Comparison of ENCODE assay signal across 1 cellular context in genomic region chr4:169251291-169252235, GRCh38.
TF ChIP-seq lines count a peak whose summit lies in the region.

No MANE protein-coding gene starts in this region.

TF ChIP-seq in HepG2, 621 proteins besides CTCF, POLR2A, EP300 and RAD21 (continued from another document):
- TF ChIP-seq, protein P1, sequence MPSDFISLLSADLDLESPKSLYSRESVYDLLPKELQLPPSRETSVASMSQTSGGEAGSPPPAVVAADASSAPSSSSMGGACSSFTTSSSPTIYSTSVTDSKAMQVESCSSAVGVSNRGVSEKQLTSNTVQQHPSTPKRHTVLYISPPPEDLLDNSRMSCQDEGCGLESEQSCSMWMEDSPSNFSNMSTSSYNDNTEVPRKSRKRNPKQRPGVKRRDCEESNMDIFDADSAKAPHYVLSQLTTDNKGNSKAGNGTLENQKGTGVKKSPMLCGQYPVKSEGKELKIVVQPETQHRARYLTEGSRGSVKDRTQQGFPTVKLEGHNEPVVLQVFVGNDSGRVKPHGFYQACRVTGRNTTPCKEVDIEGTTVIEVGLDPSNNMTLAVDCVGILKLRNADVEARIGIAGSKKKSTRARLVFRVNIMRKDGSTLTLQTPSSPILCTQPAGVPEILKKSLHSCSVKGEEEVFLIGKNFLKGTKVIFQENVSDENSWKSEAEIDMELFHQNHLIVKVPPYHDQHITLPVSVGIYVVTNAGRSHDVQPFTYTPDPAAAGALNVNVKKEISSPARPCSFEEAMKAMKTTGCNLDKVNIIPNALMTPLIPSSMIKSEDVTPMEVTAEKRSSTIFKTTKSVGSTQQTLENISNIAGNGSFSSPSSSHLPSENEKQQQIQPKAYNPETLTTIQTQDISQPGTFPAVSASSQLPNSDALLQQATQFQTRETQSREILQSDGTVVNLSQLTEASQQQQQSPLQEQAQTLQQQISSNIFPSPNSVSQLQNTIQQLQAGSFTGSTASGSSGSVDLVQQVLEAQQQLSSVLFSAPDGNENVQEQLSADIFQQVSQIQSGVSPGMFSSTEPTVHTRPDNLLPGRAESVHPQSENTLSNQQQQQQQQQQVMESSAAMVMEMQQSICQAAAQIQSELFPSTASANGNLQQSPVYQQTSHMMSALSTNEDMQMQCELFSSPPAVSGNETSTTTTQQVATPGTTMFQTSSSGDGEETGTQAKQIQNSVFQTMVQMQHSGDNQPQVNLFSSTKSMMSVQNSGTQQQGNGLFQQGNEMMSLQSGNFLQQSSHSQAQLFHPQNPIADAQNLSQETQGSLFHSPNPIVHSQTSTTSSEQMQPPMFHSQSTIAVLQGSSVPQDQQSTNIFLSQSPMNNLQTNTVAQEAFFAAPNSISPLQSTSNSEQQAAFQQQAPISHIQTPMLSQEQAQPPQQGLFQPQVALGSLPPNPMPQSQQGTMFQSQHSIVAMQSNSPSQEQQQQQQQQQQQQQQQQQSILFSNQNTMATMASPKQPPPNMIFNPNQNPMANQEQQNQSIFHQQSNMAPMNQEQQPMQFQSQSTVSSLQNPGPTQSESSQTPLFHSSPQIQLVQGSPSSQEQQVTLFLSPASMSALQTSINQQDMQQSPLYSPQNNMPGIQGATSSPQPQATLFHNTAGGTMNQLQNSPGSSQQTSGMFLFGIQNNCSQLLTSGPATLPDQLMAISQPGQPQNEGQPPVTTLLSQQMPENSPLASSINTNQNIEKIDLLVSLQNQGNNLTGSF (CRISPR knock-in tag; IDR thresholded peaks at IDR 0.05) = no peak
- TF ChIP-seq, protein P2, sequence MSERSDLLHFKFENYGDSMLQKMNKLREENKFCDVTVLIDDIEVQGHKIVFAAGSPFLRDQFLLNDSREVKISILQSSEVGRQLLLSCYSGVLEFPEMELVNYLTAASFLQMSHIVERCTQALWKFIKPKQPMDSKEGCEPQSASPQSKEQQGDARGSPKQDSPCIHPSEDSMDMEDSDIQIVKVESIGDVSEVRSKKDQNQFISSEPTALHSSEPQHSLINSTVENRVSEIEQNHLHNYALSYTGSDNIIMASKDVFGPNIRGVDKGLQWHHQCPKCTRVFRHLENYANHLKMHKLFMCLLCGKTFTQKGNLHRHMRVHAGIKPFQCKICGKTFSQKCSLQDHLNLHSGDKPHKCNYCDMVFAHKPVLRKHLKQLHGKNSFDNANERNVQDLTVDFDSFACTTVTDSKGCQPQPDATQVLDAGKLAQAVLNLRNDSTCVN (CRISPR knock-in tag; IDR thresholded peaks at IDR 0.05; ENCODE audit: borderline replicate concordance) = no peak
- peak; percentile 80 for TF ChIP-seq FOSL2 (CRISPR knock-in tag; IDR thresholded peaks at IDR 0.05)
- no peak for TF ChIP-seq HNRNPUL1 (IDR thresholded peaks at IDR 0.05; ENCODE audit: low read depth, low read length)
- no peak for TF ChIP-seq ARNTL (CRISPR knock-in tag; IDR thresholded peaks at IDR 0.05)
- TF ChIP-seq TEAD3 (CRISPR knock-in tag; optimal IDR thresholded peaks at IDR 0.05; ENCODE audit: borderline replicate concordance) = peak; percentile 76
- no peak for TF ChIP-seq U2AF2 (IDR thresholded peaks at IDR 0.05; ENCODE audit: low read depth, low read length)
- TF ChIP-seq MEF2D (CRISPR knock-in tag; IDR thresholded peaks at IDR 0.05) = no peak
- TF ChIP-seq CEBPG (CRISPR knock-in tag; IDR thresholded peaks at IDR 0.05) = 0 out of 2 replicates have a peak, but pooled peaks have one; percentile 11
- TF ChIP-seq HMG20A (CRISPR knock-in tag; IDR thresholded peaks at IDR 0.05; ENCODE audit: borderline replicate concordance) = 0 out of 2 replicates have a peak, but pooled peaks have one; percentile 31
- peak; percentile 42; the same call in 1 of the 2 replicates for TF ChIP-seq ARID5B (CRISPR knock-in tag; IDR thresholded peaks at IDR 0.05)
- no peak for TF ChIP-seq ZNF83 (CRISPR knock-in tag; IDR thresholded peaks at IDR 0.05; ENCODE audit: borderline replicate concordance)
- TF ChIP-seq ZBTB44 (CRISPR knock-in tag; IDR thresholded peaks at IDR 0.05) = no peak
- no peak for TF ChIP-seq ZNF180 (CRISPR knock-in tag; IDR thresholded peaks at IDR 0.05; ENCODE audit: borderline replicate concordance, low read depth)
- no peak for TF ChIP-seq ZMYM4 (CRISPR knock-in tag; IDR thresholded peaks at IDR 0.05)
- TF ChIP-seq ZNF10 (CRISPR knock-in tag; IDR thresholded peaks at IDR 0.05; ENCODE audit: borderline replicate concordance, low read depth) = no peak
- TF ChIP-seq ISL2 (CRISPR knock-in tag; IDR thresholded peaks at IDR 0.05) = no peak
- TF ChIP-seq, protein P3, sequence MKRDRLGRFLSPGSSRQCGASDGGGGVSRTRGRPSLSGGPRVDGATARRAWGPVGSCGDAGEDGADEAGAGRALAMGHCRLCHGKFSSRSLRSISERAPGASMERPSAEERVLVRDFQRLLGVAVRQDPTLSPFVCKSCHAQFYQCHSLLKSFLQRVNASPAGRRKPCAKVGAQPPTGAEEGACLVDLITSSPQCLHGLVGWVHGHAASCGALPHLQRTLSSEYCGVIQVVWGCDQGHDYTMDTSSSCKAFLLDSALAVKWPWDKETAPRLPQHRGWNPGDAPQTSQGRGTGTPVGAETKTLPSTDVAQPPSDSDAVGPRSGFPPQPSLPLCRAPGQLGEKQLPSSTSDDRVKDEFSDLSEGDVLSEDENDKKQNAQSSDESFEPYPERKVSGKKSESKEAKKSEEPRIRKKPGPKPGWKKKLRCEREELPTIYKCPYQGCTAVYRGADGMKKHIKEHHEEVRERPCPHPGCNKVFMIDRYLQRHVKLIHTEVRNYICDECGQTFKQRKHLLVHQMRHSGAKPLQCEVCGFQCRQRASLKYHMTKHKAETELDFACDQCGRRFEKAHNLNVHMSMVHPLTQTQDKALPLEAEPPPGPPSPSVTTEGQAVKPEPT (CRISPR knock-in tag; IDR thresholded peaks at IDR 0.05; ENCODE audit: low read depth) = no peak
- TF ChIP-seq, protein P4, sequence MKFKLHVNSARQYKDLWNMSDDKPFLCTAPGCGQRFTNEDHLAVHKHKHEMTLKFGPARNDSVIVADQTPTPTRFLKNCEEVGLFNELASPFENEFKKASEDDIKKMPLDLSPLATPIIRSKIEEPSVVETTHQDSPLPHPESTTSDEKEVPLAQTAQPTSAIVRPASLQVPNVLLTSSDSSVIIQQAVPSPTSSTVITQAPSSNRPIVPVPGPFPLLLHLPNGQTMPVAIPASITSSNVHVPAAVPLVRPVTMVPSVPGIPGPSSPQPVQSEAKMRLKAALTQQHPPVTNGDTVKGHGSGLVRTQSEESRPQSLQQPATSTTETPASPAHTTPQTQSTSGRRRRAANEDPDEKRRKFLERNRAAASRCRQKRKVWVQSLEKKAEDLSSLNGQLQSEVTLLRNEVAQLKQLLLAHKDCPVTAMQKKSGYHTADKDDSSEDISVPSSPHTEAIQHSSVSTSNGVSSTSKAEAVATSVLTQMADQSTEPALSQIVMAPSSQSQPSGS (CRISPR knock-in tag; IDR thresholded peaks at IDR 0.05) = peak; percentile 90
- no peak for TF ChIP-seq ZFP41 (CRISPR knock-in tag; IDR thresholded peaks at IDR 0.05; ENCODE audit: borderline replicate concordance)
- TF ChIP-seq PHF21A (CRISPR knock-in tag; IDR thresholded peaks at IDR 0.05) = no peak
- TF ChIP-seq NFE2L2 (IDR thresholded peaks at IDR 0.05; ENCODE audit: low read length) = no peak
- TF ChIP-seq CREM (IDR thresholded peaks at IDR 0.05) = no peak
- TF ChIP-seq CREM (CRISPR knock-in tag; IDR thresholded peaks at IDR 0.05) = no peak
- no peak for TF ChIP-seq ZNF790 (CRISPR knock-in tag; IDR thresholded peaks at IDR 0.05; ENCODE audit: borderline replicate concordance)
- no peak for TF ChIP-seq ZNF644 (CRISPR knock-in tag; IDR thresholded peaks at IDR 0.05; ENCODE audit: low read depth)
- TF ChIP-seq JUND (CRISPR knock-in tag; IDR thresholded peaks at IDR 0.05) = peak; percentile 74; the same call in 1 of the 2 replicates
- TF ChIP-seq TIGD3 (CRISPR knock-in tag; IDR thresholded peaks at IDR 0.05; ENCODE audit: borderline replicate concordance) = no peak
- TF ChIP-seq ZNF572 (CRISPR knock-in tag; IDR thresholded peaks at IDR 0.05) = no peak
